Comparison of ENCODE assay signal across 7 cellular contexts in genomic region chr3:40756500-40756899, GRCh38.
"Had no signal": no experiment of that assay in that cellular context is flagged by ENCODE, and none has a peak within 500 bp of the region (broad histone marks: within the 10 kb centered on the region; RNA-seq: fewer than 3 reads in every experiment).

No MANE protein-coding gene starts in this region.

- H3K27ac ChIP-seq: HL-60, KMS-11 had no signal

- H3K27ac Mint-ChIP-seq: IgD-negative memory B cell had no signal

- H3K9ac ChIP-seq: KMS-11 had no signal

- H3K4me2 ChIP-seq: KMS-11 had no signal

- DNase-seq: IMR-90, KBM-7, KG1 had no signal

- H3K4me3 Mint-ChIP-seq: IgD-negative memory B cell had no signal

- FAIRE-seq: HTR-8/SVneo had no signal
